In the genomic region with DNA sequence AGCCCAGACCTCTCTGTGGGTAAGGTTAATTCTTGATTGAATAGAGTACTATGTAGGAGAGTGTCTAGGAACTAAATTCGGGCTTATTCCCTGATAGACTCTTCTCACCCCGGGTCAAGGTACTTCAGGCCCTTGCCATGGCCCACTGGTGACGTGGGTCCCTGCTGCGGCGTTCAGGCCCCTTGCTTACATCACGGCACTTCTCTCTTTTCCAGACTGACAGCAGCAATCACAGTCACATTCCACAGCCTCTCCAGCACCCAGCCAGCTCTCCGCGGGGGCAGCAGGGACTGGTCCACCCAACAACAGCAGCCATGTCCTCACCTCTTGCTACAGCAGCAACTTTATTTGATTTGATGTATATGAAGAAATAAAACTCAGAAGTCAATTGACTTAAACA, we compare ENCODE assay signal across 26 cellular contexts.
"Had no signal": no experiment of that assay in that cellular context is flagged by ENCODE, and none has a peak within 500 bp of the region (broad histone marks: within the 10 kb centered on the region; RNA-seq: fewer than 3 reads in every experiment).

No MANE protein-coding gene starts in this region.

- H3K4me3 ChIP-seq: K562, Peyer's patch had no signal

- H3K27me3 Mint-ChIP-seq: activated CD4-positive, alpha-beta memory T cell treated with anti-CD3 and anti-CD28 coated beads, Interleukin-2, amount 10 ng/mL, durations not matched to agents 7 days and 5 days; activated CD4-positive, alpha-beta T cell treated with anti-CD3 and anti-CD28 coated beads, Interleukin-2, amount 10 ng/mL, durations not matched to agents 7 days and 5 days; activated naive CD8-positive, alpha-beta T cell treated with anti-CD3 and anti-CD28 coated beads for 36 hours had no signal

- H3K36me3 ChIP-seq: Peyer's patch had no signal

- H3K9me3 Mint-ChIP-seq: activated CD4-positive, alpha-beta memory T cell treated with anti-CD3 and anti-CD28 coated beads, Interleukin-2, amount 10 ng/mL, durations not matched to agents 7 days and 5 days; activated CD4-positive, alpha-beta T cell treated with anti-CD3 and anti-CD28 coated beads, Interleukin-2, amount 10 ng/mL, durations not matched to agents 7 days and 5 days; activated naive CD4-positive, alpha-beta T cell treated with anti-CD3 and anti-CD28 coated beads, Interleukin-2, amount 10 ng/mL, durations not matched to agents 7 days and 5 days; activated naive CD8-positive, alpha-beta T cell treated with anti-CD3 and anti-CD28 coated beads for 36 hours; activated T-cell treated with anti-CD3 and anti-CD28 coated beads, Interleukin-2, amount 50 U/mL, for 72 hours; activated T-helper 2 cell treated with anti-CD3 and anti-CD28 coated beads, Interferon-gamma antibody, Interleukin-2, Interleukin-4, amounts not matched to agents 10 μg/mL and 5 μg/mL and 100 μg/mL, durations not matched to agents 14 hours and 24 hours and 36 hours; T-cell had no signal

- H3K27me3 ChIP-seq: Peyer's patch had no signal

- H3K27ac ChIP-seq: Peyer's patch had no signal

- H3K4me3 Mint-ChIP-seq: activated CD4-positive, alpha-beta memory T cell treated with anti-CD3 and anti-CD28 coated beads, Interleukin-2, amount 10 ng/mL, durations not matched to agents 7 days and 5 days; activated CD4-positive, alpha-beta T cell treated with anti-CD3 and anti-CD28 coated beads, Interleukin-2, amount 10 ng/mL, durations not matched to agents 7 days and 5 days; activated naive CD4-positive, alpha-beta T cell treated with anti-CD3 and anti-CD28 coated beads, Interleukin-2, amount 10 ng/mL, durations not matched to agents 7 days and 5 days; activated naive CD8-positive, alpha-beta T cell treated with anti-CD3 and anti-CD28 coated beads for 36 hours; activated T-cell treated with anti-CD3 and anti-CD28 coated beads, Interleukin-2, amount 50 U/mL, for 72 hours; T-cell had no signal

- H3K36me3 Mint-ChIP-seq: activated naive CD4-positive, alpha-beta T cell treated with anti-CD3 and anti-CD28 coated beads, Interleukin-2, amount 10 ng/mL, durations not matched to agents 7 days and 5 days; activated naive CD8-positive, alpha-beta T cell treated with anti-CD3 and anti-CD28 coated beads for 36 hours; T-cell had no signal

- H3K4me1 Mint-ChIP-seq: activated CD4-positive, alpha-beta memory T cell treated with anti-CD3 and anti-CD28 coated beads, Interleukin-2, amount 10 ng/mL, durations not matched to agents 7 days and 5 days; activated CD4-positive, alpha-beta T cell treated with anti-CD3 and anti-CD28 coated beads, Interleukin-2, amount 10 ng/mL, durations not matched to agents 7 days and 5 days; activated naive CD4-positive, alpha-beta T cell treated with anti-CD3 and anti-CD28 coated beads, Interleukin-2, amount 10 ng/mL, durations not matched to agents 7 days and 5 days; activated naive CD8-positive, alpha-beta T cell treated with anti-CD3 and anti-CD28 coated beads for 36 hours; T-cell had no signal

- H3K9me3 ChIP-seq: Peyer's patch had no signal

- H3K4me1 ChIP-seq: Peyer's patch had no signal

- ATAC-seq: activated T-cell treated with anti-CD3 and anti-CD28 coated beads, Interleukin-2, amount 50 U/mL, for 72 hours; K562; T-cell had no signal

- H3K27ac Mint-ChIP-seq: activated CD4-positive, alpha-beta memory T cell treated with anti-CD3 and anti-CD28 coated beads, Interleukin-2, amount 10 ng/mL, durations not matched to agents 7 days and 5 days; activated CD4-positive, alpha-beta T cell treated with anti-CD3 and anti-CD28 coated beads, Interleukin-2, amount 10 ng/mL, durations not matched to agents 7 days and 5 days; activated naive CD4-positive, alpha-beta T cell treated with anti-CD3 and anti-CD28 coated beads, Interleukin-2, amount 10 ng/mL, durations not matched to agents 7 days and 5 days; activated naive CD8-positive, alpha-beta T cell treated with anti-CD3 and anti-CD28 coated beads for 36 hours; activated T-cell treated with anti-CD3 and anti-CD28 coated beads, Interleukin-2, amount 50 U/mL, for 72 hours; activated T-helper 2 cell treated with anti-CD3 and anti-CD28 coated beads, Interferon-gamma antibody, Interleukin-2, Interleukin-4, amounts not matched to agents 10 μg/mL and 5 μg/mL and 100 μg/mL, durations not matched to agents 14 hours and 24 hours and 36 hours; T-cell had no signal

- DNase-seq: activated CD4-positive, alpha-beta memory T cell treated with anti-CD3 and anti-CD28 coated beads, Interleukin-2, amount 10 ng/mL, durations not matched to agents 7 days and 5 days; activated CD4-positive, alpha-beta T cell treated with anti-CD3 and anti-CD28 coated beads, Interleukin-2, amount 10 ng/mL, durations not matched to agents 7 days and 5 days; activated CD4-positive, CD25-positive, alpha-beta regulatory T cell; activated gamma-delta T cell treated with Interleukin-2 at 50 U/mL for 16 hours; activated naive CD4-positive, alpha-beta T cell treated with anti-CD3 and anti-CD28 coated beads, Interleukin-2, amount 10 ng/mL, durations not matched to agents 7 days and 5 days; activated naive CD8-positive, alpha-beta T cell treated with anti-CD3 and anti-CD28 coated beads for 36 hours; activated T-cell treated with anti-CD3 and anti-CD28 coated beads for 4 hours; activated T-cell treated with anti-CD3 and anti-CD28 coated beads, Interleukin-2, amount 50 U/mL, for 72 hours; central memory CD4-positive, alpha-beta T cell; Karpas-422; MM.1S; NCI-H1105; NCI-H1436; NCI-H187 treated with DMSO at 0.1 percent for 48 hours; NCI-H2081 treated with DMSO at 0.1 percent for 48 hours; NCI-H2171; NCI-H2227 treated with DMSO at 0.1 percent for 48 hours; NCI-H526; NCI-H82; Peyer's patch; SIG-M5; T-cell; T-helper 2 cell; T1000 had no signal
